Comparison of ENCODE assay signal across 8 cellular contexts in the genomic region with DNA sequence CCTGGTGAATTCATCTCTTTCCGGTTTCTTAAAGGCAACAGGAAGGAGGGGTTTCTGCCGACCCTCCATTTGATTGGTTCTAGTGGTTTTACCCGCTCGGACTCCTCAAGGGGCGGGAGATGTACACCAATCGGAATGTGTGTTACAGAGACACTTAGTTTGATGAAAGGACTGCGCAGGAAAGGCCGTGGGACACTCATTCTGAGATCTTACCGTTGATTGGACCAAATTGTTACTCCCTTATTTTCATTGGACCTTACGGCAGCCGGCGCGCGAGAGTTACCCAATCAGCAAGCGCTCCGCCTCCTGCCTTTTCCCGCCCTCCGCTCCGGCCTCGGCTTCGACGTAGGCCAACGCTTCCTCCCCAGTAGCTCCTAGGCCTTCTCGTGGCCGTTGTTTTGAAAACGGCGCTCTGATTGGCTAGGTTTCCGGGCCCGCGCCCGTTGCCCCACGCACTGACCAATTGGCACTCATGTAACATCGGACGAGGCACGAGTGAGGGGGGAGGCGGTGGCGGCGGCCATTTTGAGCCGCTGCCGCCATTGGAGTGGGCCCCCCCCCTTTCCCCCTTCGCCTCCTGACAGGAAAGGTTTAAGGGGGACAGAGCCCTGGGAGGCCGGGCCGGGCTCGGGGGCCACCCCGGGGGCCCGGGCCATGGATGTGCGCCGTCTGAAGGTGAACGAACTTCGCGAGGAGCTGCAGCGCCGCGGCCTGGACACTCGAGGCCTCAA. TPM values are rescaled to one million over a fixed set of nuclear protein-coding genes. Genes with fewer than 3 reads are reported as not detected.
A peak's percentile ranks its signal among the peaks of the same experiment; 100 is the strongest.
DNase-seq lines count a peak whose midpoint lies in the region; ATAC-seq and TF ChIP-seq lines count a peak whose summit lies in the region.

A gene (plus strand): TSS at position 523 of the 731 bp plus-strand sequence. CDS start 132 bp downstream, at position 655.

- TF ChIP-seq CTCF in AG10803 (conservative IDR thresholded peaks at IDR 0.05; ENCODE audit: low read length) (peak; percentile 24), spleen (IDR thresholded peaks at IDR 0.05 in 8 of 11, conservative IDR thresholded peaks at IDR 0.05 in 3 of 11) (peak in 5 of 11 experiments; percentile 16 to 53 (median 27))

- H3K4me3 Mint-ChIP-seq in central memory CD8-positive, alpha-beta T cell: peak within 1 kb of the TSS; percentile 97

- no peaks in the 10 kb centered on the region for H3K9me3 ChIP-seq in spleen

- peak within 1 kb of the TSS; percentile 90 for H3K4me3 ChIP-seq in AG10803 (ENCODE audit: low read length)
- peak within 1 kb of the TSS; percentile 73 to 89 (median 85) for H3K4me3 ChIP-seq in spleen

- peak within 1 kb of the TSS; percentile 100 for H3K27ac Mint-ChIP-seq in central memory CD8-positive, alpha-beta T cell (ENCODE audit: low read depth)

- peaks cover 45% of the 10 kb centered on the region for H3K36me3 Mint-ChIP-seq in central memory CD8-positive, alpha-beta T cell (ENCODE audit: insufficient read depth)

- peak; percentile 100 for DNase-seq in AG10803 (ENCODE audit: low read depth)
- peak; percentile 100 for DNase-seq in NCI-H446 (lab: John Stamatoyannopoulos, UW)
- DNase-seq in activated CD4-positive, CD25-positive, alpha-beta regulatory T cell treated with anti-CD3 and anti-CD28 coated beads, Interleukin-2, amount 50 U/mL, for 16 hours (ENCODE audit: low read depth, low spot score): peak; percentile 98
- DNase-seq in central memory CD8-positive, alpha-beta T cell (ENCODE audit: low spot score in 2 of 2): peak; percentile 100
- peak; percentile 100 for DNase-seq in inferior parietal cortex (ENCODE audit: extremely low spot score)
- DNase-seq in spleen: peak; percentile 98

- peak within 1 kb of the TSS; percentile 96 to 100 (median 99) for H3K27ac ChIP-seq in spleen

- H3K27me3 ChIP-seq in spleen (replicated peaks in 1 of 7): no peaks in the 10 kb centered on the region

- TF ChIP-seq POLR2A in spleen (IDR thresholded peaks at IDR 0.05): peak in 1 of 3 donors; percentile 81

- ATAC-seq in GM19025 (IDR thresholded peaks at IDR 0.05; ENCODE audit: low read depth, unreplicated experiment) (peak; percentile 67), HG03342 (IDR thresholded peaks at IDR 0.05; ENCODE audit: unreplicated experiment) (peak; percentile 64)
- ATAC-seq in central memory CD8-positive, alpha-beta T cell (replicated peaks; ENCODE audit: extremely low read depth, poor library complexity, severe bottlenecking): peak; percentile 56

- peaks cover 21 to 54% (median 46%) of the 10 kb centered on the region in 6 donors for H3K4me1 ChIP-seq in spleen

- no peaks in the 10 kb centered on the region for H3K9me3 Mint-ChIP-seq in central memory CD8-positive, alpha-beta T cell

- peaks cover 54% of the 10 kb centered on the region for H3K4me1 Mint-ChIP-seq in central memory CD8-positive, alpha-beta T cell

- intact Hi-C loops in spleen (cut with DNase I; ENCODE audit: low total_unique reads): loop anchor here (5.0 kb wide), 1 partner anchor 57 kb away; no protein-coding TSS in a partner anchor

- 0 to 1% (median 1%) methylated on average over 25 to 55 of the region's 55 CpGs for WGBS in spleen, 5 donors

- no peaks in the 10 kb centered on the region for H3K27me3 Mint-ChIP-seq in central memory CD8-positive, alpha-beta T cell

- H3K36me3 ChIP-seq in spleen: peaks cover 0 to 34% (median 14%) of the 10 kb centered on the region in 6 donors

RNA-seq across cellular contexts. Expression of the gene that starts here (rescaled TPM):
- total RNA-seq in spleen: 100 to 1,000 TPM; 161 to 213 (median 178) TPM
- 100 to 1,000 TPM in 1 of 3 donors, 10 to 100 TPM in 2; 53.9 to 102 (median 64.4) TPM for polyA plus RNA-seq in spleen

Comparison
In these comparisons a context has a peak if more than half of its experiments do, and no peak if none do; other contexts are left out.
1. Peak in every context shown above with its lines: DNase-seq, ATAC-seq, H3K4me3 ChIP-seq and H3K27ac ChIP-seq.